8 cellular contexts compared by ENCODE assay signal in genomic region chr11:134253189-134253993, GRCh38. TPM values are rescaled to one million over a fixed set of nuclear protein-coding genes. Genes with fewer than 3 reads are reported as not detected.
DNase-seq lines count a peak whose midpoint lies in the region; ATAC-seq and TF ChIP-seq lines count a peak whose summit lies in the region.

Gene ACAD8 (plus strand): TSS chr11:134253568. CDS start chr11:134253601, 33 bp downstream.
Gene THYN1 (minus strand): TSS chr11:134253352. CDS start chr11:134252882, 470 bp downstream.

- H3K4me1 ChIP-seq in KMS-11 (ENCODE audit: low read depth, poor library complexity, severe bottlenecking) (peaks cover 18% of the 10 kb centered on the region), Peyer's patch (peaks cover 0 to 21% (median 3%) of the 10 kb centered on the region in 4 donors)

- peak within 1 kb of the TSS; percentile 27; the same call in 1 of the 2 replicates for H3K9ac ChIP-seq in KMS-11

- H3K4me3 ChIP-seq in KMS-11 (IDR thresholded peaks at IDR 0.05; ENCODE audit: insufficient read depth, low read depth, low read length) (no peak within 1 kb of the TSS), Peyer's patch (peak within 1 kb of the TSS; percentile 82 to 94 (median 90))

- no peaks in the 10 kb centered on the region for H3K79me2 ChIP-seq in KMS-11 (ENCODE audit: insufficient read depth, low read depth)

- H3K27me3 ChIP-seq in KMS-11 (ENCODE audit: insufficient read depth, low read depth) (no peaks in the 10 kb centered on the region), Peyer's patch (no peaks in the 10 kb centered on the region)

- H3K9me3 ChIP-seq in Peyer's patch = no peaks in the 10 kb centered on the region

- peak; percentile 57 to 63 for TF ChIP-seq POLR2A in Peyer's patch (IDR thresholded peaks at IDR 0.05)

- no peaks in the 10 kb centered on the region for H3K36me3 ChIP-seq in KMS-11 (ENCODE audit: insufficient read depth)
- H3K36me3 ChIP-seq in Peyer's patch = peaks cover 0 to 39% (median 0%) of the 10 kb centered on the region in 3 donors

- ATAC-seq in GM21737 (IDR thresholded peaks at IDR 0.05; ENCODE audit: unreplicated experiment) (peak; percentile 100), esophagus mucosa (peak; percentile 100)

- H4K20me1 ChIP-seq in KMS-11 (ENCODE audit: insufficient read depth) = no peaks in the 10 kb centered on the region

- peak within 1 kb of the TSS; percentile 66 for H3K4me2 ChIP-seq in KMS-11

- TF ChIP-seq CTCF in KMS-11 (conservative IDR thresholded peaks at IDR 0.05; ENCODE audit: low read depth, low read length) = no peak
- peak in 5 of 6 experiments; percentile 39 to 61 (median 57) for TF ChIP-seq CTCF in Peyer's patch (IDR thresholded peaks at IDR 0.05)

- peak within 1 kb of the TSS; percentile 89 for H2AFZ ChIP-seq in KMS-11 (ENCODE audit: low read depth)

- DNase-seq in DMS79 treated with DMSO at 0.1 percent for 48 hours (lab: John Stamatoyannopoulos, UW) (peak; percentile 96), Peyer's patch (peak; percentile 95 to 98 (median 95)), myocyte (ENCODE audit: low read depth) (peak; percentile 98)
- peak; percentile 93 to 95 for DNase-seq in activated T-cell treated with anti-CD3 and anti-CD28 coated beads, Interleukin-2, amount 50 U/mL, for 48 hours
- peak; percentile 91 to 96 for DNase-seq in stimulated activated CD8-positive, alpha-beta memory T cell treated with anti-CD3 and anti-CD28 coated beads, Interleukin-7, amount 100 ng/mL, for 48 hours (ENCODE audit: extremely low read depth in 1 of 2, low read depth in 1 of 2)

- no peak within 1 kb of the TSS for H3K27ac ChIP-seq in KMS-11
- H3K27ac ChIP-seq in Peyer's patch = peak within 1 kb of the TSS; percentile 66 to 78 (median 68)

RNA-seq across cellular contexts. Expression of gene ACAD8, which starts in this region (rescaled TPM):
- total RNA-seq in Peyer's patch (10 to 100 TPM; 30.4 to 44.5 (median 36.9) TPM), esophagus mucosa (13.9 TPM), myocyte (29.7 and 39.5 TPM in 2 replicates)
- polyA plus RNA-seq in myocyte (2012) = 26.6 TPM

RNA-seq across cellular contexts. Expression of gene THYN1, which starts in this region (rescaled TPM):
- 10 to 100 TPM; 37.8 to 62.7 (median 52.3) TPM for total RNA-seq in Peyer's patch
- total RNA-seq in esophagus mucosa = 20.0 TPM
- 39.8 and 41.1 TPM in 2 replicates for total RNA-seq in myocyte
- 34.6 TPM for polyA plus RNA-seq in myocyte (2012)
